In the genomic region with DNA sequence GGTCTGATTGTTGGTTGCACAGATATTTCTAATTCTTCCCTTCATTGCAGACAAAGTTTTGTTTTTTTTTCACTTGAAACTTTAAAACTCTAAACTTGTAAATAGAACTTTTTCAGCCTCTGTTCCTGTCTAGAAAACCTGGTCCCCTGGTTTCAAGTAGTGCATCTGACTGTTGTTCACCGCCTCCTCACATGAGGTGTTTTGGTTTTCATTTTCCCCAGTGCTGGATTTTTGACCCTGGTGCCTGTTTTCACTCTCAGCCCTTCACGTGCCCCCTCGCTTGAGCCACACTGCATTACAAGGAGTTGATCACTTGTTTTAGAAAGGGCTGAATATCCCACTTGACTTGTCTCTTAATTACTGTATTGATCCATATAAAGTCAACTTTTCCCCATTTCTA, we compare ENCODE assay signal across 29 cellular contexts.
"Had no signal": no experiment of that assay in that cellular context is flagged by ENCODE, and none has a peak within 500 bp of the region (broad histone marks: within the 10 kb centered on the region; RNA-seq: fewer than 3 reads in every experiment).

No MANE protein-coding gene starts in this region.

- H2AFZ ChIP-seq: PC-9 had no signal

- H3K4me2 ChIP-seq: KMS-11, PC-9, SK-N-SH had no signal

- H3K27ac ChIP-seq: KMS-11, PC-9, SJSA1 had no signal

- H3K9ac ChIP-seq: KMS-11, SK-N-SH had no signal

- H3K4me3 ChIP-seq: PC-9, SJSA1 had no signal

- H3K27me3 ChIP-seq: SJSA1 had no signal

- FAIRE-seq: RCC 7860 had no signal

- H3K4me1 ChIP-seq: SJSA1 had no signal

- H3K36me3 ChIP-seq: SJSA1 had no signal

- ATAC-seq: Panc1 had no signal

- H3K9me3 ChIP-seq: SJSA1, SK-N-SH had no signal

- DNase-seq: Karpas-422, MM.1S, MV-4-11, NCI-H1092, NCI-H1105, NCI-H1417 treated with DMSO at 0.1 percent for 48 hours, NCI-H1436 treated with DMSO at 0.1 percent for 48 hours, NCI-H1694 treated with DMSO at 0.1 percent for 48 hours, NCI-H187 treated with DMSO at 0.1 percent for 48 hours, NCI-H2029, NCI-H2081, NCI-H2171 treated with DMSO at 0.1 percent for 48 hours, NCI-H2227 treated with DMSO at 0.1 percent for 48 hours, NCI-H446 treated with DMSO at 0.1 percent for 48 hours, NCI-H510A, NCI-H524, NCI-H526, NCI-H69, NCI-H748 treated with DMSO at 0.1 percent for 48 hours, NCI-H82, PC-9, Right ventricle myocardium superior, SHP77 treated with DMSO at 0.1 percent for 48 hours, SK-N-SH, SW 1271 had no signal
